In the genomic region with DNA sequence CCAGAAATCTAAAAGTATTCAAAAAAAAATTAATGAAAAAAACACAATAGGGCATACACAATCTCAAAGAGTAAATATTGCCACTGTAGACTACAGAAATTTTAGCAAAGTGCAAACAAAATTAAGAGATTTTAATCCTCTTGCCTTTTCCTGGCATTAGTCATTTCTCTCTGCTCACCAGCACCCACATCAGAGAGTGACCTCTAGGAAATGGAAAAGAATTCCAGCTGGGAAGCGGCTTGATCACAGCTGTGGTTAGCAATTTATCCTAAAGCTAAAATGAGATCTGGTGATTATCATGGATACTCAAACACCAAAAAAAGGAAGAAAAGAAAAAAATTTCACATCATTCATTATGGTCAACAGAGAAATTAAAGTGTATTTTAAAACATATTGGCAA, we compare ENCODE assay signal across 32 cellular contexts. TPM values are rescaled to one million over a fixed set of nuclear protein-coding genes. Genes with fewer than 3 reads are reported as not detected.
A peak's percentile ranks its signal among the peaks of the same experiment; 100 is the strongest.
DNase-seq lines count a peak whose midpoint lies in the region; FAIRE-seq and TF ChIP-seq lines count a peak whose summit lies in the region.
"Had no signal": no experiment of that assay in that cellular context is flagged by ENCODE, and none has a peak within 500 bp of the region (broad histone marks: within the 10 kb centered on the region; RNA-seq: fewer than 3 reads in every experiment).

No MANE protein-coding gene starts in this region.

- DNase-seq in GM23248 (peak; percentile 43), RCC 7860 (ENCODE audit: low spot score) (no peak), fibroblast of mammary gland (ENCODE audit: low read depth) (peak; percentile 35), renal cortical epithelial cell (ENCODE audit: low read depth) (peak; percentile 36), GM12891 (ENCODE audit: insufficient read length, low spot score) (no peak), NCI-H2029 (lab: John Stamatoyannopoulos, UW) (no peak), mesenteric fat pad (ENCODE audit: low spot score) (no peak)
- no peak for DNase-seq in stimulated activated CD4-positive, alpha-beta T cell treated with anti-CD3 and anti-CD28 coated beads, Interleukin-4, amount 100 ng/mL, for 24 hours
- DNase-seq: activated CD4-positive, CD25-positive, alpha-beta regulatory T cell; activated CD8-positive, alpha-beta memory T cell treated with anti-CD3 and anti-CD28 coated beads, Interleukin-2, amount 10 ng/mL, durations not matched to agents 7 days and 5 days; activated gamma-delta T cell treated with Interleukin-2 at 50 U/mL for 16 hours; activated naive CD8-positive, alpha-beta T cell treated with anti-CD3 and anti-CD28 coated beads, Interleukin-2, amount 10 ng/mL, durations not matched to agents 7 days and 5 days; activated T-cell treated with anti-CD3 and anti-CD28 coated beads, Interleukin-2, amount 50 U/mL, for 48 hours; C1 segment of cervical spinal cord; central memory CD4-positive, alpha-beta T cell; DMS153; hippocampal formation; KG1; MV-4-11; NCI-H146; NCI-H2107; NCI-H446; NCI-H82; stimulated activated naive CD4-positive, alpha-beta T cell treated with Interleukin-2 at 50 U/mL for 16 hours; upper lobe of left lung had no signal

- TF ChIP-seq CTCF in fibroblast of mammary gland (conservative IDR thresholded peaks at IDR 0.05; ENCODE audit: control insufficient read depth, insufficient read depth, low read depth, low read length): no peak

- in situ Hi-C loops in GM23248 (cut with MboI): no loop called here

- no peak overlapping the region for H3K9ac ChIP-seq in GM23248

- peak overlapping the region; percentile 5 for H3K4me2 ChIP-seq in GM23248 (ENCODE audit: unreplicated experiment)

- TF ChIP-seq POLR2A in GM12891 (IDR thresholded peaks at IDR 0.05; ENCODE audit: low read depth, low read length): no peak

- peaks cover 42% of the 10 kb centered on the region for H3F3A ChIP-seq in GM23248 (ENCODE audit: insufficient read depth)

- no peaks in the 10 kb centered on the region for H3K27me3 ChIP-seq in GM23248 (replicated peaks; ENCODE audit: insufficient read depth)
- H3K27me3 ChIP-seq: ascending aorta, SJSA1, suprapubic skin, upper lobe of left lung had no signal

- H2AFZ ChIP-seq in GM23248: no peak overlapping the region

- H4K20me1 ChIP-seq in GM23248 (ENCODE audit: insufficient read depth): no peaks in the 10 kb centered on the region; the same call in 1 of the 2 replicates

- H3K4me1 ChIP-seq in GM23248 (ENCODE audit: insufficient read depth): peaks cover 52% of the 10 kb centered on the region
- H3K4me1 ChIP-seq: ascending aorta had no signal

- H3K9me3 ChIP-seq in GM23248 (ENCODE audit: low read depth): no peaks in the 10 kb centered on the region
- H3K9me3 ChIP-seq: ascending aorta, SJSA1, suprapubic skin, upper lobe of left lung had no signal

- FAIRE-seq in RCC 7860 (lab: Jason Lieb, UNC) (peak; percentile 49), GM12891 (lab: Jason Lieb, UNC) (no peak)
- FAIRE-seq: frontal cortex, TTC549 had no signal

- 22 to 30% methylated on average over 1 of the region's 1 CpG for WGBS in GM23248 (ENCODE audit: low coverage in 1 of 2, low lambda C conversion rate in 2 of 2, missing lambda C conversion rate in 2 of 2), 2 experiments

- H3K79me2 ChIP-seq in GM23248 (ENCODE audit: insufficient read depth): peaks cover 94% of the 10 kb centered on the region

- no peak overlapping the region for H3K27ac ChIP-seq in GM23248
- H3K27ac ChIP-seq: ascending aorta, RWPE1, SJSA1, suprapubic skin, upper lobe of left lung had no signal

- no peak overlapping the region for H3K4me3 ChIP-seq in GM23248
- no peak overlapping the region for H3K4me3 ChIP-seq in fibroblast of mammary gland (ENCODE audit: control insufficient read depth, low read depth, low read length)
- H3K4me3 ChIP-seq: ascending aorta, lung, SJSA1, suprapubic skin, upper lobe of left lung had no signal

- H3K36me3 ChIP-seq in GM23248 (ENCODE audit: low read depth): no peaks in the 10 kb centered on the region

- no peaks in the 10 kb centered on the region for H3K9me2 ChIP-seq in GM23248 (ENCODE audit: insufficient read depth)

TF ChIP-seq in GM12891, 5 proteins besides CTCF, POLR2A, EP300 and RAD21:
- TF ChIP-seq SPI1 (IDR thresholded peaks at IDR 0.05; ENCODE audit: low read depth, low read length) (no peak), PAX5 (IDR thresholded peaks at IDR 0.05; ENCODE audit: insufficient read depth, low read length, severe bottlenecking) (no peak), POU2F2 (IDR thresholded peaks at IDR 0.05; ENCODE audit: low read depth, low read length) (no peak), POLR2AphosphoS5 (IDR thresholded peaks at IDR 0.05; ENCODE audit: low read depth, low read length) (no peak), TAF1 (IDR thresholded peaks at IDR 0.05; ENCODE audit: low read depth, low read length) (no peak)

RNA-seq across cellular contexts. Expression of a gene that starts 7.5 kb away (rescaled TPM):
- 14.3 and 17.1 TPM in 2 replicates for total RNA-seq in GM23248 (2014; rRNA removed; shearing (Covaris generic))
- 14.8 and 17.2 TPM in 2 replicates for polyA plus RNA-seq in GM23248 (2016; fragmentation: Nextera tagmentation; extraction: Ambion mirVana)
- total RNA-seq in renal cortical epithelial cell (28.1 and 53.5 TPM in 2 replicates), mesenteric fat pad (19.8 TPM)
- 8.1 TPM for polyA plus RNA-seq in GM12891 (2012; ENCODE audit: low read depth, missing spikeins)

RNA-seq across cellular contexts. Expression of a gene that starts 32.8 kb away (rescaled TPM):
- 16.0 and 21.2 TPM in 2 replicates for total RNA-seq in GM23248 (2014; rRNA removed; shearing (Covaris generic))
- polyA plus RNA-seq in GM23248 (2016; fragmentation: Nextera tagmentation; extraction: Ambion mirVana): 43.2 and 44.5 TPM in 2 replicates
- total RNA-seq in renal cortical epithelial cell: 1.2 and 8.3 TPM in 2 replicates
- 132 TPM for polyA plus RNA-seq in GM12891 (2012; ENCODE audit: low read depth, missing spikeins)
- total RNA-seq in mesenteric fat pad: 0.35 TPM
- total RNA-seq: ascending aorta had no signal

RNA-seq across cellular contexts. Expression of a gene that starts 39.2 kb away (rescaled TPM):
- total RNA-seq in GM23248 (2014; rRNA removed; shearing (Covaris generic)): 6.9 and 9.0 TPM in 2 replicates
- 32.9 and 33.5 TPM in 2 replicates for polyA plus RNA-seq in GM23248 (2016; fragmentation: Nextera tagmentation; extraction: Ambion mirVana)
- total RNA-seq in renal cortical epithelial cell (13.2 and 24.0 TPM in 2 replicates), mesenteric fat pad (25.4 TPM)
- 17.8 TPM for polyA plus RNA-seq in GM12891 (2012; ENCODE audit: low read depth, missing spikeins)

Comparison
In these comparisons a context has a peak if more than half of its experiments do, and no peak if none do; other contexts are left out.
1. DNase-seq: peak in GM23248 (single experiment), fibroblast of mammary gland (single experiment) and renal cortical epithelial cell (single experiment); none in RCC 7860 (single experiment), GM12891 (single experiment), stimulated activated CD4-positive, alpha-beta T cell treated with anti-CD3 and anti-CD28 coated beads, Interleukin-4, amount 100 ng/mL, for 24 hours (single experiment), NCI-H2029 (single experiment) and mesenteric fat pad (single experiment).